18 cellular contexts compared by ENCODE assay signal in the genomic region with DNA sequence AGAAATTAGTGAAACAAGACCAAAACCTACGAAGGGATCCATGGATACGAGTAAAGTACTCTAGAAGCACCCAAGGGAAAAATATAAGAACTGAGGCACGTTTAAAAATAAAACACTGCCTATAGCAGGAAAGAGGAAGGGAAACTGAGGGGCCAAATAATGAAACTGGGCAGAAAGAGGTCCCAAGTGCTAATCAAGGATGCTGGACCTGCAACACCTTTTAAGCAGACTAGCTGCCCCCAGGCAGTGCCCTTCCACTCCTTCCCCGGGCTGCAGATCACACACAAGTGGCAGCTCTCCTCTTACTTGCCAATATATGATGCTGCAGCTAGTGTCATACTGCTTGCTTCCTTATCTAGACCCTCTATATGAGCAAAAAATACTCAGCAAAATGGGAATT. TPM values are rescaled to one million over a fixed set of nuclear protein-coding genes. Genes with fewer than 3 reads are reported as not detected.
DNase-seq lines count a peak whose midpoint lies in the region; ATAC-seq and TF ChIP-seq lines count a peak whose summit lies in the region.
"Had no signal": no experiment of that assay in that cellular context is flagged by ENCODE, and none has a peak within 500 bp of the region (broad histone marks: within the 10 kb centered on the region; RNA-seq: fewer than 3 reads in every experiment).

No MANE protein-coding gene starts in this region.

- H3K27ac ChIP-seq in OCI-LY3 (ENCODE audit: low read length) (no peak overlapping the region), hepatocyte (peak overlapping the region; percentile 88)
- H3K27ac ChIP-seq: BLaER1, SJCRH30 had no signal

- DNase-seq in GM10266 (ENCODE audit: extremely low spot score) (peak; percentile 29), hepatocyte (ENCODE audit: low spot score) (no peak), type B pancreatic cell (ENCODE audit: extremely low spot score, unreplicated experiment) (no peak)
- no peak for DNase-seq in activated CD8-positive, alpha-beta T cell treated with anti-CD3 and anti-CD28 coated beads for 36 hours
- no peak for DNase-seq in stimulated activated CD4-positive, alpha-beta T cell treated with anti-CD3 and anti-CD28 coated beads, Interleukin-4, amount 100 ng/mL, for 1 hour
- DNase-seq: CD4-positive, alpha-beta memory T cell; DMS153; H7; HFFc6; NCI-H1105 treated with DMSO at 0.1 percent for 48 hours; NCI-H1694; NCI-H510A; NCI-H748 treated with DMSO at 0.1 percent for 48 hours; SJCRH30 had no signal

- 90% methylated on average over 4 of the region's 4 CpGs for WGBS in hepatocyte (ENCODE audit: low lambda C conversion rate, missing lambda C conversion rate)

- CTCF ChIA-PET in activated CD8-positive, alpha-beta T cell treated with anti-CD3 and anti-CD28 coated beads for 36 hours (lab: Charles Lee) = interaction anchor here (2.1 kb wide), 1 partner anchor 56 kb away, joined by 7 read pairs; no protein-coding TSS in a partner anchor

- no peak for ATAC-seq in activated CD8-positive, alpha-beta T cell treated with anti-CD3 and anti-CD28 coated beads for 36 hours
- no peak for ATAC-seq in HG03135 (IDR thresholded peaks at IDR 0.05; ENCODE audit: unreplicated experiment)
- ATAC-seq: Panc1 had no signal

- H4K20me1 ChIP-seq in OCI-LY3 (ENCODE audit: insufficient read depth, low read length) (no peaks in the 10 kb centered on the region), hepatocyte (ENCODE audit: insufficient read depth, poor library complexity, severe bottlenecking) (no peaks in the 10 kb centered on the region)
- H4K20me1 ChIP-seq: BLaER1 had no signal

- H3K9me2 ChIP-seq in hepatocyte (replicated peaks; ENCODE audit: insufficient read depth) = no peaks in the 10 kb centered on the region

- no peak overlapping the region for H3K9ac ChIP-seq in OCI-LY3 (ENCODE audit: low read length)
- H3K9ac ChIP-seq: BLaER1 had no signal

- H3K36me3 ChIP-seq in OCI-LY3 (replicated peaks; ENCODE audit: low read depth, low read length) (no peaks in the 10 kb centered on the region), hepatocyte (replicated peaks; ENCODE audit: insufficient read depth, low read depth) (no peaks in the 10 kb centered on the region)
- H3K36me3 ChIP-seq: BLaER1, SJCRH30 had no signal

- H2AFZ ChIP-seq in OCI-LY3 (ENCODE audit: low read depth, low read length) = no peak overlapping the region
- no peak overlapping the region for H2AFZ ChIP-seq in hepatocyte

- peak overlapping the region; percentile 92 for H3K27ac Mint-ChIP-seq in type B pancreatic cell
- H3K27ac Mint-ChIP-seq in activated CD8-positive, alpha-beta T cell treated with anti-CD3 and anti-CD28 coated beads for 36 hours = no peak overlapping the region
- H3K27ac Mint-ChIP-seq: CD4-positive, alpha-beta memory T cell; HFFc6 had no signal

- H3K79me2 ChIP-seq in OCI-LY3 (ENCODE audit: low read length) = no peaks in the 10 kb centered on the region
- no peaks in the 10 kb centered on the region for H3K79me2 ChIP-seq in hepatocyte

- H3K36me3 Mint-ChIP-seq in type B pancreatic cell = no peaks in the 10 kb centered on the region
- no peaks in the 10 kb centered on the region for H3K36me3 Mint-ChIP-seq in activated CD8-positive, alpha-beta T cell treated with anti-CD3 and anti-CD28 coated beads for 36 hours (ENCODE audit: low read depth)
- H3K36me3 Mint-ChIP-seq: CD4-positive, alpha-beta memory T cell had no signal

- intact Hi-C loops in activated CD8-positive, alpha-beta T cell treated with anti-CD3 and anti-CD28 coated beads for 36 hours (cut with micrococcal nuclease) = no loop called here

- H3K4me3 Mint-ChIP-seq in type B pancreatic cell = no peak overlapping the region
- no peak overlapping the region for H3K4me3 Mint-ChIP-seq in activated CD8-positive, alpha-beta T cell treated with anti-CD3 and anti-CD28 coated beads for 36 hours
- H3K4me3 Mint-ChIP-seq: CD4-positive, alpha-beta memory T cell; HFFc6 had no signal

- H3K4me1 ChIP-seq in OCI-LY3 (ENCODE audit: low read length) = peaks cover 14% of the 10 kb centered on the region
- H3K4me1 ChIP-seq in hepatocyte (ENCODE audit: insufficient read depth) = peaks cover 17% of the 10 kb centered on the region

- TF ChIP-seq CTCF in GM10266 (IDR thresholded peaks at IDR 0.05; ENCODE audit: control insufficient read depth, insufficient read depth, low read depth, missing control alignments) = no peak
- no peak for TF ChIP-seq CTCF in OCI-LY3 (IDR thresholded peaks at IDR 0.05; ENCODE audit: low read depth, low read length)
- no peak for TF ChIP-seq CTCF in hepatocyte (IDR thresholded peaks at IDR 0.05; ENCODE audit: poor library complexity)
- no peak for TF ChIP-seq CTCF in type B pancreatic cell (conservative IDR thresholded peaks at IDR 0.05)
- no peak for TF ChIP-seq CTCF in activated CD8-positive, alpha-beta T cell treated with anti-CD3 and anti-CD28 coated beads for 36 hours (IDR thresholded peaks at IDR 0.05)

- H3K9me3 ChIP-seq in OCI-LY3 (ENCODE audit: insufficient read depth, low read length) (no peaks in the 10 kb centered on the region), hepatocyte (ENCODE audit: low read depth) (no peaks in the 10 kb centered on the region)
- H3K9me3 ChIP-seq: BLaER1, SJCRH30 had no signal

- H3K4me1 Mint-ChIP-seq in type B pancreatic cell (ENCODE audit: unreplicated experiment) = peaks cover 31% of the 10 kb centered on the region
- H3K4me1 Mint-ChIP-seq in activated CD8-positive, alpha-beta T cell treated with anti-CD3 and anti-CD28 coated beads for 36 hours (ENCODE audit: low read depth) = no peaks in the 10 kb centered on the region

- H3K9me3 Mint-ChIP-seq in type B pancreatic cell = no peaks in the 10 kb centered on the region
- no peaks in the 10 kb centered on the region for H3K9me3 Mint-ChIP-seq in activated CD8-positive, alpha-beta T cell treated with anti-CD3 and anti-CD28 coated beads for 36 hours
- H3K9me3 Mint-ChIP-seq: CD4-positive, alpha-beta memory T cell; HFFc6 had no signal

- H3K27me3 Mint-ChIP-seq in type B pancreatic cell = no peaks in the 10 kb centered on the region
- no peaks in the 10 kb centered on the region for H3K27me3 Mint-ChIP-seq in activated CD8-positive, alpha-beta T cell treated with anti-CD3 and anti-CD28 coated beads for 36 hours
- H3K27me3 Mint-ChIP-seq: CD4-positive, alpha-beta memory T cell had no signal

- H3K4me3 ChIP-seq in OCI-LY3 (ENCODE audit: low read length) (0 out of 2 replicates have a peak overlapping the region, but pooled peaks have one; percentile 2), hepatocyte (no peak overlapping the region)
- H3K4me3 ChIP-seq: BLaER1, SJCRH30 had no signal

- POLR2A ChIA-PET in activated CD8-positive, alpha-beta T cell treated with anti-CD3 and anti-CD28 coated beads for 36 hours (lab: Charles Lee) = interaction anchor here (1.6 kb wide), 1 partner anchor 9 kb away, joined by 3 read pairs; no protein-coding TSS in a partner anchor

- H3K27me3 ChIP-seq in OCI-LY3 (ENCODE audit: low read depth, low read length) (peaks cover 12% of the 10 kb centered on the region; the same call in 1 of the 2 replicates), hepatocyte (no peaks in the 10 kb centered on the region)
- H3K27me3 ChIP-seq: BLaER1, SJCRH30 had no signal

- peak overlapping the region; percentile 38 for H3K4me2 ChIP-seq in OCI-LY3 (ENCODE audit: low read length)
- H3K4me2 ChIP-seq in hepatocyte = no peak overlapping the region
- H3K4me2 ChIP-seq: BLaER1 had no signal

RNA-seq across cellular contexts. Expression of a gene that starts 7.6 kb away (rescaled TPM):
- total RNA-seq in hepatocyte (17.1 and 17.8 TPM in 2 replicates), type B pancreatic cell (ENCODE audit: low replicate concordance) (31.6 and 35.9 TPM in 2 replicates)
- 2.8 and 3.6 TPM in 2 replicates for polyA plus RNA-seq in hepatocyte
- total RNA-seq in activated CD8-positive, alpha-beta T cell treated with anti-CD3 and anti-CD28 coated beads for 36 hours = 10 to 100 TPM; 16.1 to 17.3 TPM

RNA-seq across cellular contexts. Expression of a gene that starts 49.4 kb away (rescaled TPM):
- total RNA-seq in hepatocyte (35.8 and 37.1 TPM in 2 replicates), type B pancreatic cell (ENCODE audit: low replicate concordance) (25.9 and 41.5 TPM in 2 replicates)
- polyA plus RNA-seq in hepatocyte = 23.8 and 26.7 TPM in 2 replicates
- 10 to 100 TPM; 19.4 to 22.8 TPM for total RNA-seq in activated CD8-positive, alpha-beta T cell treated with anti-CD3 and anti-CD28 coated beads for 36 hours
